Comparison of ENCODE assay signal across 31 cellular contexts in the genomic region with DNA sequence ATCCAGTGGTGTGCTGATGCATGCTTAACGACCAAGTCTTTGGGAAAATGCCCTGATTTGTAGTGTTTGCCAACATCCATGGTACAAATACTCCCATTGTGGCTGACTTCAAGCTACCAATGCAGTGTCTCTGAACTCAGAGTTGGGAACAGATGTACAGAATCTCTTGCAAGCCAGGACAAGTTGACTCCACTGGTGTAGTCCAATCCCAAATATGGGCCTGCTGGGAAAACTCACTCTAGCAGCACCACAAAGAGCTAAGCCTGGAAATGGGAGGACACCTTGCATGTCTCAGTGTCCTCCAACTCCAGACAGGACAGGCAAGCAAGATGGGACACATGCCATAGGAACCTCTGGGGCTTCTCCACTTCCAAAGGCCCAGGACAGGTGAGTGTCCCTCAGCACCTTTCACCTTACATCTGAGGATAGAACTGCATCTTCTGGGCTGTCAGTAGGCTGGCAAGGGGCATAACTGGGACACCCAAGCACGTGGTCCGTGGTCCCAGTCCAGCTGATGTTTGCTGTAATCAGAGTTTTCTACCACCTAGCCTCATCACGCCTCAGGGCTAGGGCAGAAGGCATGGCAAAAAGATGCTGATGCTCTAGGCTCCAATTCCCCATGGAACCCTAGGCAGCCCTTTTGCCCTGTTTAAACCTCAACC. TPM values are rescaled to one million over a fixed set of nuclear protein-coding genes. Genes with fewer than 3 reads are reported as not detected.
A peak's percentile ranks its signal among the peaks of the same experiment; 100 is the strongest.
DNase-seq lines count a peak whose midpoint lies in the region; ATAC-seq, FAIRE-seq and TF ChIP-seq lines count a peak whose summit lies in the region.
"Had no signal": no experiment of that assay in that cellular context is flagged by ENCODE, and none has a peak within 500 bp of the region (broad histone marks: within the 10 kb centered on the region; RNA-seq: fewer than 3 reads in every experiment).

No MANE protein-coding gene starts in this region.

- WGBS in SK-N-SH (ENCODE audit: low lambda C conversion rate) = 39% methylated on average over 4 of the region's 4 CpGs

- peaks cover 30% of the 10 kb centered on the region for H3K27me3 Mint-ChIP-seq in activated T-cell treated with anti-CD3 and anti-CD28 coated beads, Interleukin-2, amount 50 U/mL, for 4 hours (ENCODE audit: low read depth)
- H3K27me3 Mint-ChIP-seq in activated T-cell treated with anti-CD3 and anti-CD28 coated beads, Interleukin-2, amount 50 U/mL, for 24 hours = peaks cover 34% of the 10 kb centered on the region

- H3K36me3 Mint-ChIP-seq in activated T-cell treated with anti-CD3 and anti-CD28 coated beads, Interleukin-2, amount 50 U/mL, for 4 hours (ENCODE audit: insufficient read depth) = no peaks in the 10 kb centered on the region
- no peaks in the 10 kb centered on the region for H3K36me3 Mint-ChIP-seq in activated T-cell treated with anti-CD3 and anti-CD28 coated beads, Interleukin-2, amount 50 U/mL, for 24 hours (ENCODE audit: low read depth)
- H3K36me3 Mint-ChIP-seq: neural progenitor cell had no signal

- H4K20me1 ChIP-seq in SK-N-SH (ENCODE audit: insufficient read depth) = no peaks in the 10 kb centered on the region

- H3K9ac ChIP-seq in SK-N-SH = no peak overlapping the region
- H3K9ac ChIP-seq: KMS-11, neural progenitor cell had no signal

- TF ChIP-seq CTCF in bronchial epithelial cell (IDR thresholded peaks at IDR 0.05; ENCODE audit: insufficient read depth, low read length, severe bottlenecking) = no peak
- no peak for TF ChIP-seq CTCF in SK-N-SH (IDR thresholded peaks at IDR 0.05)

- peak overlapping the region in 1 of 2 experiments; percentile 79; a peak in 1 of 4 replicates for H3K27ac ChIP-seq in SK-N-SH (ENCODE audit: low read depth in 2 of 2, low read length in 1 of 2)
- H3K27ac ChIP-seq: hepatocyte, KMS-11, neural progenitor cell, uterus had no signal

- H3K4me3 ChIP-seq in bronchial epithelial cell (ENCODE audit: low read depth, low read length) (no peak overlapping the region), SK-N-SH (ENCODE audit: low read depth in 2 of 2, low read length in 1 of 2) (no peak overlapping the region)
- H3K4me3 ChIP-seq: GM12878, hepatocyte, neural progenitor cell, uterus had no signal

- POLR2A ChIA-PET in SK-N-SH (lab: Yijun Ruan, JAX) = interaction anchor here (1.9 kb wide), 1 partner anchor 25 kb away, joined by 4 read pairs; no protein-coding TSS in a partner anchor

- H3K4me2 ChIP-seq in SK-N-SH = no peak overlapping the region
- H3K4me2 ChIP-seq: hepatocyte, KMS-11, neural progenitor cell had no signal

- H3K4me1 ChIP-seq in SK-N-SH (ENCODE audit: control insufficient read depth in 1 of 2, insufficient read depth in 2 of 2, low read depth in 1 of 2, low read length in 1 of 2) = peaks cover 0 to 86% of the 10 kb centered on the region in 2 experiments; a peak in 1 of 4 replicates
- H3K4me1 ChIP-seq: uterus had no signal

- no peaks in the 10 kb centered on the region for H3K79me2 ChIP-seq in SK-N-SH (ENCODE audit: insufficient read depth)
- H3K79me2 ChIP-seq: hepatocyte had no signal

- peak; percentile 88 for FAIRE-seq in bronchial epithelial cell (lab: Jason Lieb, UNC)
- FAIRE-seq: A204.1, GM12878, H54, islet of Langerhans had no signal

- H3K9me2 ChIP-seq in SK-N-SH = no peaks in the 10 kb centered on the region

- CTCF ChIA-PET in SK-N-SH (lab: Yijun Ruan, JAX) = interaction anchor here (1.2 to 29.7 kb wide), 4 partner anchors 11 to 64 kb away, joined by 3 to 604 read pairs (median 156); no protein-coding TSS in a partner anchor

- no peak for TF ChIP-seq RAD21 in SK-N-SH (IDR thresholded peaks at IDR 0.05; ENCODE audit: low read length)

- H3F3A ChIP-seq in SK-N-SH (replicated peaks; ENCODE audit: insufficient read depth) = no peaks in the 10 kb centered on the region

- H3K9me3 Mint-ChIP-seq in activated T-cell treated with anti-CD3 and anti-CD28 coated beads, Interleukin-2, amount 50 U/mL, for 4 hours = no peaks in the 10 kb centered on the region
- no peaks in the 10 kb centered on the region for H3K9me3 Mint-ChIP-seq in activated T-cell treated with anti-CD3 and anti-CD28 coated beads, Interleukin-2, amount 50 U/mL, for 24 hours
- H3K9me3 Mint-ChIP-seq: activated naive CD8-positive, alpha-beta T cell treated with anti-CD3 and anti-CD28 coated beads, Interleukin-2, amount 50 U/mL, for 24 hours; neural progenitor cell had no signal

- H3K27me3 ChIP-seq in bronchial epithelial cell (ENCODE audit: control insufficient read depth, insufficient read depth, low read length) (peaks cover 14% of the 10 kb centered on the region), SK-N-SH (ENCODE audit: insufficient read depth) (peaks cover 16% of the 10 kb centered on the region; the same call in 1 of the 2 replicates)
- H3K27me3 ChIP-seq: uterus had no signal

- H3K9me3 ChIP-seq in SK-N-SH = no peaks in the 10 kb centered on the region
- H3K9me3 ChIP-seq: uterus had no signal

- no peak for TF ChIP-seq EP300 in SK-N-SH (IDR thresholded peaks at IDR 0.05; ENCODE audit: borderline replicate concordance in 1 of 2, low read depth in 1 of 2, low read length in 1 of 2)

- no peak overlapping the region for H3K4me3 Mint-ChIP-seq in activated T-cell treated with anti-CD3 and anti-CD28 coated beads, Interleukin-2, amount 50 U/mL, for 4 hours
- no peak overlapping the region for H3K4me3 Mint-ChIP-seq in activated T-cell treated with anti-CD3 and anti-CD28 coated beads, Interleukin-2, amount 50 U/mL, for 24 hours
- H3K4me3 Mint-ChIP-seq: activated naive CD8-positive, alpha-beta T cell treated with anti-CD3 and anti-CD28 coated beads, Interleukin-2, amount 50 U/mL, for 24 hours; B cell; neural progenitor cell had no signal

- H3K27ac Mint-ChIP-seq in activated T-cell treated with anti-CD3 and anti-CD28 coated beads, Interleukin-2, amount 50 U/mL, for 24 hours = no peak overlapping the region
- H3K27ac Mint-ChIP-seq: activated naive CD8-positive, alpha-beta T cell treated with anti-CD3 and anti-CD28 coated beads, Interleukin-2, amount 50 U/mL, for 24 hours; B cell; neural progenitor cell; progenitor cell of endocrine pancreas had no signal

- no peak for ATAC-seq in activated T-cell treated with anti-CD3 and anti-CD28 coated beads, Interleukin-2, amount 50 U/mL, for 4 hours
- ATAC-seq: activated naive CD8-positive, alpha-beta T cell treated with anti-CD3 and anti-CD28 coated beads, Interleukin-2, amount 50 U/mL, for 24 hours; GM12878 had no signal

- DNase-seq in activated T-cell treated with anti-CD3 and anti-CD28 coated beads, Interleukin-2, amount 50 U/mL, for 4 hours = peak; percentile 0
- DNase-seq in activated T-cell treated with anti-CD3 and anti-CD28 coated beads, Interleukin-2, amount 50 U/mL, for 24 hours = no peak
- peak; percentile 39 for DNase-seq in bronchial epithelial cell (ENCODE audit: low read depth)
- peak; percentile 57 for DNase-seq in mesenteric fat pad (ENCODE audit: low spot score)
- peak; percentile 85 for DNase-seq in superior temporal gyrus (ENCODE audit: extremely low spot score)
- no peak for DNase-seq in NCI-H1436 (lab: John Stamatoyannopoulos, UW)
- no peak for DNase-seq in SK-N-SH
- no peak for DNase-seq in SHP77 (lab: John Stamatoyannopoulos, UW)
- DNase-seq: activated CD4-positive, alpha-beta T cell treated with anti-CD3 and anti-CD28 coated beads, Interleukin-2, amount 50 U/mL, for 1 hour; activated gamma-delta T cell; activated naive CD8-positive, alpha-beta T cell treated with anti-CD3 and anti-CD28 coated beads, Interleukin-2, amount 50 U/mL, for 24 hours; effector CD4-positive, alpha-beta T cell; foreskin fibroblast; NCI-H146; NCI-H748 treated with DMSO at 0.1 percent for 48 hours; Right ventricle myocardium superior; stimulated activated CD8-positive, alpha-beta memory T cell treated with anti-CD3 and anti-CD28 coated beads, Interleukin-4, amount 100 ng/mL, for 48 hours; SW 1271; T1000 had no signal

- no peaks in the 10 kb centered on the region for H3K4me1 Mint-ChIP-seq in activated T-cell treated with anti-CD3 and anti-CD28 coated beads, Interleukin-2, amount 50 U/mL, for 4 hours (ENCODE audit: low read depth)
- H3K4me1 Mint-ChIP-seq in activated T-cell treated with anti-CD3 and anti-CD28 coated beads, Interleukin-2, amount 50 U/mL, for 24 hours (ENCODE audit: low read depth) = no peaks in the 10 kb centered on the region
- H3K4me1 Mint-ChIP-seq: activated naive CD8-positive, alpha-beta T cell treated with anti-CD3 and anti-CD28 coated beads, Interleukin-2, amount 50 U/mL, for 24 hours; B cell had no signal

- H3K36me3 ChIP-seq in bronchial epithelial cell (ENCODE audit: control insufficient read depth, insufficient read depth, low read length) (no peaks in the 10 kb centered on the region), SK-N-SH (replicated peaks in 1 of 2; ENCODE audit: control insufficient read depth in 1 of 2, insufficient read depth in 2 of 2, low read length in 1 of 2) (no peaks in the 10 kb centered on the region)
- H3K36me3 ChIP-seq: neural progenitor cell, uterus had no signal

- H2AFZ ChIP-seq in SK-N-SH (ENCODE audit: low read depth) = no peak overlapping the region
- H2AFZ ChIP-seq: hepatocyte, neural progenitor cell had no signal

TF ChIP-seq in SK-N-SH, 30 proteins besides CTCF, POLR2A, EP300 and RAD21 (continues in another document):
- no peak for TF ChIP-seq GATA2 (CRISPR knock-in tag; IDR thresholded peaks at IDR 0.05)
- TF ChIP-seq IRF3 (IDR thresholded peaks at IDR 0.05; ENCODE audit: low read depth, low read length) = no peak

RNA-seq across cellular contexts. Expression of gene LMO1, which starts 6.5 kb away (rescaled TPM):
- total RNA-seq in activated T-cell treated with anti-CD3 and anti-CD28 coated beads, Interleukin-2, amount 50 U/mL, for 4 hours = not detected
- total RNA-seq in bronchial epithelial cell = not detected in 2 replicates
- total RNA-seq in mesenteric fat pad = not detected
- 0.12 and 0.62 TPM in 2 replicates for polyA plus RNA-seq in SK-N-SH (2012; rRNA removed)
- 0.59 and 0.60 TPM in 2 replicates for polyA plus RNA-seq in SK-N-SH (2012; cell fraction: cytosol; rRNA removed)
- 0.35 and 1.3 TPM in 2 replicates for polyA plus RNA-seq in SK-N-SH (2012; cell fraction: nucleus; rRNA removed)
- total RNA-seq: B cell, epithelial cell of proximal tubule, GM12878, hepatocyte, lung microvascular endothelial cell, uterus had no signal
- polyA plus RNA-seq: GM12878 had no signal

Comparison
In these comparisons a context has a peak if more than half of its experiments do, and no peak if none do; other contexts are left out.
1. DNase-seq: peak in activated T-cell treated with anti-CD3 and anti-CD28 coated beads, Interleukin-2, amount 50 U/mL, for 4 hours (single experiment), bronchial epithelial cell (single experiment), mesenteric fat pad (single experiment) and superior temporal gyrus (single experiment); none in activated T-cell treated with anti-CD3 and anti-CD28 coated beads, Interleukin-2, amount 50 U/mL, for 24 hours (single experiment), NCI-H1436 (single experiment), SK-N-SH (single experiment) and SHP77 (0 of 2).